In genomic region chr7:151519765-151520418, GRCh38 we compare ENCODE assay signal across 8 cellular contexts. TPM values are rescaled to one million over a fixed set of nuclear protein-coding genes. Genes with fewer than 3 reads are reported as not detected.
DNase-seq lines count a peak whose midpoint lies in the region; ATAC-seq and TF ChIP-seq lines count a peak whose summit lies in the region.

Gene RHEB, minus strand, starts transcription at chr7:151519895. Its CDS starts 384 bp downstream, at chr7:151519511.

- TF ChIP-seq CTCF in left lung (IDR thresholded peaks at IDR 0.05), result no peak

- H3K9me3 ChIP-seq in BLaER1 (peaks cover 23% of the 10 kb centered on the region), left lung (no peaks in the 10 kb centered on the region)

- peak within 1 kb of the TSS; percentile 100 for H3K9ac ChIP-seq in BLaER1

- H3K4me1 ChIP-seq in BLaER1 (peaks cover 23% of the 10 kb centered on the region), left lung (peaks cover 15 to 42% of the 10 kb centered on the region in 2 donors)

- H3K27me3 ChIP-seq in BLaER1, result no peaks in the 10 kb centered on the region
- H3K27me3 ChIP-seq in left lung, result no peaks in the 10 kb centered on the region

- peaks cover 48% of the 10 kb centered on the region for H3K4me1 Mint-ChIP-seq in dendritic cell treated with granulocyte-macrophage colony-stimulating factor and Interleukin-4, amounts not matched to agents 40 ng/mL and 50 ng/mL, for 4 days (ENCODE audit: low read depth)

- H3K27me3 Mint-ChIP-seq in dendritic cell treated with granulocyte-macrophage colony-stimulating factor and Interleukin-4, amounts not matched to agents 40 ng/mL and 50 ng/mL, for 4 days, result peaks cover 5% of the 10 kb centered on the region

- H4K20me1 ChIP-seq in BLaER1, result peaks cover 44% of the 10 kb centered on the region

- H3K27ac Mint-ChIP-seq in dendritic cell treated with granulocyte-macrophage colony-stimulating factor and Interleukin-4, amounts not matched to agents 40 ng/mL and 50 ng/mL, for 4 days, result peak within 1 kb of the TSS; percentile 93

- peaks cover 17% of the 10 kb centered on the region for H3K36me3 ChIP-seq in BLaER1
- no peaks in the 10 kb centered on the region for H3K36me3 ChIP-seq in left lung

- intact Hi-C loops in dendritic cell treated with granulocyte-macrophage colony-stimulating factor and Interleukin-4, amounts not matched to agents 40 ng/mL and 50 ng/mL, for 4 days (cut with micrococcal nuclease), result loop anchor here (5.0 to 10.0 kb wide), 2 partner anchors 112 to 505 kb away; partner anchors contain the start of gene GALNT11
- intact Hi-C loops in left lung (cut with DNase I), result no loop called here

- ATAC-seq in GM19351 (IDR thresholded peaks at IDR 0.05; ENCODE audit: unreplicated experiment) (peak; percentile 74), HG03521 (IDR thresholded peaks at IDR 0.05; ENCODE audit: unreplicated experiment) (peak; percentile 74), left lung (peak; percentile 93)

- peak within 1 kb of the TSS; percentile 90 for H3K4me3 Mint-ChIP-seq in dendritic cell treated with granulocyte-macrophage colony-stimulating factor and Interleukin-4, amounts not matched to agents 40 ng/mL and 50 ng/mL, for 4 days

- H3K36me3 Mint-ChIP-seq in dendritic cell treated with granulocyte-macrophage colony-stimulating factor and Interleukin-4, amounts not matched to agents 40 ng/mL and 50 ng/mL, for 4 days (ENCODE audit: low read depth), result peaks cover 17% of the 10 kb centered on the region

- H3K4me3 ChIP-seq in BLaER1 (peak within 1 kb of the TSS; percentile 98), left lung (peak within 1 kb of the TSS; percentile 65 to 74)

- peak; percentile 99 for DNase-seq in NCI-H748 (lab: John Stamatoyannopoulos, UW; ENCODE audit: unreplicated experiment)
- DNase-seq in activated CD4-positive, alpha-beta T cell treated with anti-CD3 and anti-CD28 coated beads, Interleukin-2, amount 50 U/mL, for 24 hours (ENCODE audit: low read depth in 1 of 2, low spot score in 1 of 2), result peak; percentile 98 to 99
- DNase-seq in left lung, result peak; percentile 96 to 98
- DNase-seq in stimulated activated CD4-positive, alpha-beta T cell treated with anti-CD3 and anti-CD28 coated beads, Interleukin-2, amount 100 ng/mL, for 48 hours, result peak; percentile 95 to 96

- H3K4me2 ChIP-seq in BLaER1, result peak within 1 kb of the TSS; percentile 90

- no peaks in the 10 kb centered on the region for H3K9me3 Mint-ChIP-seq in dendritic cell treated with granulocyte-macrophage colony-stimulating factor and Interleukin-4, amounts not matched to agents 40 ng/mL and 50 ng/mL, for 4 days

- peak within 1 kb of the TSS; percentile 99 for H3K27ac ChIP-seq in BLaER1
- H3K27ac ChIP-seq in left lung, result peak within 1 kb of the TSS; percentile 98

RNA-seq across cellular contexts. Expression of gene RHEB, which starts in this region (rescaled TPM):
- total RNA-seq in left lung, result 100 to 1,000 TPM; 103 to 109 TPM

Comparison
In these comparisons a context has a peak if more than half of its experiments do, and no peak if none do; other contexts are left out.
1. Peak in every context shown above with its lines: DNase-seq, ATAC-seq, H3K4me3 ChIP-seq and H3K27ac ChIP-seq.